ENCODE assay signal across 23 cellular contexts in the genomic region with DNA sequence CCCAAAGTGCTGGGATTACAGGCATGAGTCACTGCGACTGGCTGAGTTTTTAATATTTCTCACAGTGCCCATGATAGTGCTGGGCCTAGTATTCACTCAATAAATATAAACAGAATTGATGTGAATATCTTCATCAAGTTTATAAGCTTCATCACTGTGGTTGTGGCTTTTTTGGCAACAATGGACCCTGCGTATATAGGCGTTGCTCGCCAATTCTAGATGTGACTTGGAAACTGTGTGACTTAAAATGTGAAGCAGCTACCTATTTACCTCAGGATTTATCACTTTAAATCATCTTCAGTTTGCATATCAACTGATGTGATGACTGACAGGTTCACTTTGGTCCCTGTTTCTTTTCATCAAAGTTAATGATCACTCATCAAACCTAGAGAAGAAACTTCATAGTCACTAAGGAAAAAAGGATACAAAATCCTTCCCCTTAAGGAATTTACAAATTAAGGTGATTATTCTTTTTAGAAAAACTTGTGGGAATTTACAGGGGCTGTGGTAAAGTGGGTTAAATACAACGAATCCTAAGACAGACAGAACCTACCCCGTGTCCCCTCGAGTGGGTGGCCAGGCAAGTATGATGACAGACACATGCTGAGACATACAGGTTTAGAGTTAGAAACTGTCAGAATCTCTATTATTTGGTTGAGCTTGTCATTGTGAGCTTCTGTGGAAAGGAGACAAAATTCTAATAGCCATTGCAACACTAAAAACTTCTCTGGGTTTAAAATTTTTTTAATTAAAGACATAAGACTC.
A peak's percentile ranks its signal among the peaks of the same experiment; 100 is the strongest.
DNase-seq lines count a peak whose midpoint lies in the region; ATAC-seq and TF ChIP-seq lines count a peak whose summit lies in the region.
"Had no signal": no experiment of that assay in that cellular context is flagged by ENCODE, and none has a peak within 500 bp of the region (broad histone marks: within the 10 kb centered on the region; RNA-seq: fewer than 3 reads in every experiment).

No MANE protein-coding gene starts in this region.

- peak; percentile 20 for ATAC-seq in activated CD4-positive, alpha-beta T cell treated with anti-CD3 and anti-CD28 coated beads for 36 hours
- ATAC-seq in thoracic aorta (ENCODE audit: insufficient number of reproducible peaks, low FRiP score, low read depth), result peak; percentile 43
- ATAC-seq: HCT116 had no signal

- no peak for TF ChIP-seq CTCF in thoracic aorta (IDR thresholded peaks at IDR 0.05)
- no peak for TF ChIP-seq CTCF in GM13976 (IDR thresholded peaks at IDR 0.05; ENCODE audit: borderline replicate concordance, control extremely low read depth, extremely low read depth, insufficient read depth, missing control alignments)

- POLR2A ChIA-PET in activated CD4-positive, alpha-beta T cell treated with anti-CD3 and anti-CD28 coated beads for 36 hours (lab: Charles Lee), result interaction anchor here (0.6 to 1.8 kb wide), 8 partner anchors 16 to 909 kb away, joined by 3 to 14 read pairs (median 4); no protein-coding TSS in a partner anchor

- H3K36me3 Mint-ChIP-seq in activated CD4-positive, alpha-beta T cell treated with anti-CD3 and anti-CD28 coated beads for 36 hours (ENCODE audit: low read depth), result peaks cover 8% of the 10 kb centered on the region
- H3K36me3 Mint-ChIP-seq in activated naive CD8-positive, alpha-beta T cell, result no peaks in the 10 kb centered on the region
- peaks cover 12% of the 10 kb centered on the region for H3K36me3 Mint-ChIP-seq in activated naive CD8-positive, alpha-beta T cell treated with anti-CD3 and anti-CD28 coated beads for 36 hours
- H3K36me3 Mint-ChIP-seq in activated T-helper 2 cell treated with anti-CD3 and anti-CD28 coated beads, Interferon-gamma antibody, Interleukin-2, Interleukin-4, amounts not matched to agents 10 μg/mL and 5 μg/mL and 100 μg/mL, durations not matched to agents 14 hours and 24 hours and 36 hours (ENCODE audit: low read depth), result peaks cover 5% of the 10 kb centered on the region
- H3K36me3 Mint-ChIP-seq: CD14-positive monocyte had no signal

- H3K36me3 ChIP-seq in thoracic aorta, result no peaks in the 10 kb centered on the region

- intact Hi-C loops in activated CD4-positive, alpha-beta T cell treated with anti-CD3 and anti-CD28 coated beads for 36 hours (cut with DNase I, micrococcal nuclease), result loop anchor here (1.0 kb wide), 1 partner anchor 19 kb away; no protein-coding TSS in a partner anchor
- intact Hi-C loops in activated T-helper 2 cell treated with anti-CD3 and anti-CD28 coated beads, Interferon-gamma antibody, Interleukin-2, Interleukin-4, amounts not matched to agents 10 μg/mL and 5 μg/mL and 100 μg/mL, durations not matched to agents 14 hours and 24 hours and 36 hours (cut with micrococcal nuclease), result loop anchor here (1.0 to 10.0 kb wide), 7 partner anchors 19 to 1588 kb away; a partner anchor contains a TSS

- peak; percentile 56 for DNase-seq in activated CD4-positive, alpha-beta T cell treated with anti-CD3 and anti-CD28 coated beads for 36 hours
- no peak for DNase-seq in activated CD4-positive, alpha-beta T cell treated with anti-CD3 and anti-CD28 coated beads, Interleukin-2, amount 50 U/mL, for 1 hour
- DNase-seq in activated naive CD8-positive, alpha-beta T cell treated with anti-CD3 and anti-CD28 coated beads for 36 hours, result no peak
- peak; percentile 51 for DNase-seq in activated T-helper 2 cell treated with anti-CD3 and anti-CD28 coated beads, Interferon-gamma antibody, Interleukin-2, Interleukin-4, amounts not matched to agents 10 μg/mL and 5 μg/mL and 100 μg/mL, durations not matched to agents 14 hours and 24 hours and 36 hours (ENCODE audit: low spot score)
- DNase-seq in thoracic aorta (ENCODE audit: low spot score) (no peak), GM13976 (ENCODE audit: low spot score) (no peak), activated gamma-delta T cell (lab: John Stamatoyannopoulos, UW) (no peak)
- DNase-seq: 8988T, COR-L47, DMS 273 treated with DMSO at 0.1 percent for 48 hours, DND-41, GOT3, Karpas-422, NCI-H1436, NCI-H2029, NCI-H2171, NCI-H526, PC-9 had no signal

- peaks cover 73% of the 10 kb centered on the region for H3K4me1 Mint-ChIP-seq in activated CD4-positive, alpha-beta T cell treated with anti-CD3 and anti-CD28 coated beads for 36 hours
- peaks cover 60% of the 10 kb centered on the region for H3K4me1 Mint-ChIP-seq in activated naive CD8-positive, alpha-beta T cell (ENCODE audit: low read depth)
- peaks cover 57% of the 10 kb centered on the region for H3K4me1 Mint-ChIP-seq in activated naive CD8-positive, alpha-beta T cell treated with anti-CD3 and anti-CD28 coated beads for 36 hours
- peaks cover 86% of the 10 kb centered on the region for H3K4me1 Mint-ChIP-seq in activated T-helper 2 cell treated with anti-CD3 and anti-CD28 coated beads, Interferon-gamma antibody, Interleukin-2, Interleukin-4, amounts not matched to agents 10 μg/mL and 5 μg/mL and 100 μg/mL, durations not matched to agents 14 hours and 24 hours and 36 hours (ENCODE audit: low read depth)

- no peak overlapping the region for H3K4me3 Mint-ChIP-seq in activated CD4-positive, alpha-beta T cell treated with anti-CD3 and anti-CD28 coated beads for 36 hours
- H3K4me3 Mint-ChIP-seq in activated naive CD8-positive, alpha-beta T cell, result no peak overlapping the region
- H3K4me3 Mint-ChIP-seq in activated naive CD8-positive, alpha-beta T cell treated with anti-CD3 and anti-CD28 coated beads for 36 hours, result no peak overlapping the region
- H3K4me3 Mint-ChIP-seq in activated T-helper 2 cell treated with anti-CD3 and anti-CD28 coated beads, Interferon-gamma antibody, Interleukin-2, Interleukin-4, amounts not matched to agents 10 μg/mL and 5 μg/mL and 100 μg/mL, durations not matched to agents 14 hours and 24 hours and 36 hours (ENCODE audit: low read depth), result peak overlapping the region; percentile 27
- H3K4me3 Mint-ChIP-seq: CD14-positive monocyte, IgD-negative memory B cell had no signal

- H3K27me3 Mint-ChIP-seq in activated CD4-positive, alpha-beta T cell treated with anti-CD3 and anti-CD28 coated beads for 36 hours, result no peaks in the 10 kb centered on the region
- no peaks in the 10 kb centered on the region for H3K27me3 Mint-ChIP-seq in activated naive CD8-positive, alpha-beta T cell
- H3K27me3 Mint-ChIP-seq in activated naive CD8-positive, alpha-beta T cell treated with anti-CD3 and anti-CD28 coated beads for 36 hours, result no peaks in the 10 kb centered on the region
- H3K27me3 Mint-ChIP-seq in activated T-helper 2 cell treated with anti-CD3 and anti-CD28 coated beads, Interferon-gamma antibody, Interleukin-2, Interleukin-4, amounts not matched to agents 10 μg/mL and 5 μg/mL and 100 μg/mL, durations not matched to agents 14 hours and 24 hours and 36 hours (ENCODE audit: low read depth), result no peaks in the 10 kb centered on the region

- peaks cover 3 to 5% of the 10 kb centered on the region in 2 donors for H3K4me1 ChIP-seq in thoracic aorta (ENCODE audit: control insufficient read depth in 1 of 2, low read depth in 2 of 2)

- CTCF ChIA-PET in activated CD4-positive, alpha-beta T cell treated with anti-CD3 and anti-CD28 coated beads for 36 hours (lab: Charles Lee), result interaction anchor here (1.0 to 1.4 kb wide), 5 partner anchors 18 to 40 kb away, joined by 3 to 4 read pairs (median 3); no protein-coding TSS in a partner anchor

- no peaks in the 10 kb centered on the region for H3K9me3 ChIP-seq in thoracic aorta

- H3K27ac Mint-ChIP-seq in activated CD4-positive, alpha-beta T cell treated with anti-CD3 and anti-CD28 coated beads for 36 hours, result peak overlapping the region; percentile 60
- H3K27ac Mint-ChIP-seq in activated naive CD8-positive, alpha-beta T cell, result peak overlapping the region; percentile 51
- H3K27ac Mint-ChIP-seq in activated naive CD8-positive, alpha-beta T cell treated with anti-CD3 and anti-CD28 coated beads for 36 hours, result no peak overlapping the region
- peak overlapping the region; percentile 93 for H3K27ac Mint-ChIP-seq in activated T-helper 2 cell treated with anti-CD3 and anti-CD28 coated beads, Interferon-gamma antibody, Interleukin-2, Interleukin-4, amounts not matched to agents 10 μg/mL and 5 μg/mL and 100 μg/mL, durations not matched to agents 14 hours and 24 hours and 36 hours
- H3K27ac Mint-ChIP-seq: CD14-positive monocyte, IgD-negative memory B cell had no signal

- peaks cover 6% of the 10 kb centered on the region for H3K9me3 Mint-ChIP-seq in activated CD4-positive, alpha-beta T cell treated with anti-CD3 and anti-CD28 coated beads for 36 hours (ENCODE audit: low read depth)
- H3K9me3 Mint-ChIP-seq in activated naive CD8-positive, alpha-beta T cell (ENCODE audit: low read depth), result no peaks in the 10 kb centered on the region
- H3K9me3 Mint-ChIP-seq in activated naive CD8-positive, alpha-beta T cell treated with anti-CD3 and anti-CD28 coated beads for 36 hours, result peaks cover 10% of the 10 kb centered on the region
- H3K9me3 Mint-ChIP-seq in activated T-helper 2 cell treated with anti-CD3 and anti-CD28 coated beads, Interferon-gamma antibody, Interleukin-2, Interleukin-4, amounts not matched to agents 10 μg/mL and 5 μg/mL and 100 μg/mL, durations not matched to agents 14 hours and 24 hours and 36 hours, result peaks cover 5% of the 10 kb centered on the region
- H3K9me3 Mint-ChIP-seq: IgD-negative memory B cell had no signal

- no peak overlapping the region for H3K4me3 ChIP-seq in thoracic aorta
- H3K4me3 ChIP-seq: PC-9 had no signal

- H3K27ac ChIP-seq in thoracic aorta, result no peak overlapping the region
- H3K27ac ChIP-seq: PC-9, RWPE1 had no signal

- in situ Hi-C loops in GM13976 (cut with MboI; ENCODE audit: low sequenced_read_pairs, unreplicated experiment), result no loop called here

- H3K27me3 ChIP-seq in thoracic aorta (replicated peaks; ENCODE audit: insufficient read depth), result peaks cover 3% of the 10 kb centered on the region

Comparison
In these comparisons a context has a peak if more than half of its experiments do, and no peak if none do; other contexts are left out.
1. DNase-seq: peak in activated CD4-positive, alpha-beta T cell treated with anti-CD3 and anti-CD28 coated beads for 36 hours (single experiment) and activated T-helper 2 cell treated with anti-CD3 and anti-CD28 coated beads, Interferon-gamma antibody, Interleukin-2, Interleukin-4, amounts not matched to agents 10 μg/mL and 5 μg/mL and 100 μg/mL, durations not matched to agents 14 hours and 24 hours and 36 hours (single experiment); none in activated CD4-positive, alpha-beta T cell treated with anti-CD3 and anti-CD28 coated beads, Interleukin-2, amount 50 U/mL, for 1 hour (single experiment), activated naive CD8-positive, alpha-beta T cell treated with anti-CD3 and anti-CD28 coated beads for 36 hours (single experiment), thoracic aorta (single experiment), GM13976 (single experiment) and activated gamma-delta T cell (single experiment).